27 cellular contexts compared by ENCODE assay signal in the genomic region with DNA sequence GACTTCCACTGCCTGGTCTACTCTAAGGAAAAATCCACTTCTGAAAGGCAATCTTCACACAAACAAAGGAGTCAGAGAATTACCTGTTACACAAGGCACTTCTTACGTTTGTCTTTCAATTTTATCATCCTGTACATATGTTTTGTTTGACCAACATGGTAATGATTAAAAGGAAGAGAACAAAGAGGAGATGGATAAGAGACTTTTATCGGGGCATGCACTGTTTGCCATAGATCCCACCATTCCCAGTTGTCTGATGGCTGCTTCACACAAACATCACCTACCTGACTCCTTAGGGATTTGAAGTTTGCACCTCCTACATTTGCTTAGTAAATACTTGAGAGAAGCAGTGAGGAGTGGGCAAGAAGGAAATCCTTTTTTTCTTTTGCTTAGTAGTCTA.
"Had no signal": no experiment of that assay in that cellular context is flagged by ENCODE, and none has a peak within 500 bp of the region (broad histone marks: within the 10 kb centered on the region; RNA-seq: fewer than 3 reads in every experiment).

No MANE protein-coding gene starts in this region.

- H3K4me3 Mint-ChIP-seq: activated CD8-positive, alpha-beta T cell treated with anti-CD3 and anti-CD28 coated beads for 36 hours; activated naive CD4-positive, alpha-beta T cell treated with anti-CD3 and anti-CD28 coated beads, Interleukin-2, amount 10 ng/mL, durations not matched to agents 7 days and 5 days; activated naive CD8-positive, alpha-beta T cell; activated naive CD8-positive, alpha-beta T cell treated with anti-CD3 and anti-CD28 coated beads, Interleukin-2, amount 50 U/mL, for 24 hours; activated T-cell treated with anti-CD3 and anti-CD28 coated beads, Interleukin-2, amount 50 U/mL, for 24 hours; brain had no signal

- H3K9me3 Mint-ChIP-seq: activated CD8-positive, alpha-beta T cell treated with anti-CD3 and anti-CD28 coated beads for 36 hours; activated naive CD8-positive, alpha-beta T cell treated with anti-CD3 and anti-CD28 coated beads, Interleukin-2, amount 50 U/mL, for 24 hours; activated T-cell treated with anti-CD3 and anti-CD28 coated beads, Interleukin-2, amount 50 U/mL, for 24 hours had no signal

- H3K27ac Mint-ChIP-seq: activated CD8-positive, alpha-beta T cell treated with anti-CD3 and anti-CD28 coated beads for 36 hours; activated naive CD4-positive, alpha-beta T cell treated with anti-CD3 and anti-CD28 coated beads, Interleukin-2, amount 10 ng/mL, durations not matched to agents 7 days and 5 days; activated naive CD8-positive, alpha-beta T cell; activated naive CD8-positive, alpha-beta T cell treated with anti-CD3 and anti-CD28 coated beads, Interleukin-2, amount 50 U/mL, for 24 hours; activated T-cell treated with anti-CD3 and anti-CD28 coated beads, Interleukin-2, amount 50 U/mL, for 24 hours; brain had no signal

- ATAC-seq: activated CD8-positive, alpha-beta T cell treated with anti-CD3 and anti-CD28 coated beads for 36 hours; activated naive CD8-positive, alpha-beta T cell treated with anti-CD3 and anti-CD28 coated beads, Interleukin-2, amount 50 U/mL, for 24 hours had no signal

- H3K36me3 Mint-ChIP-seq: activated naive CD4-positive, alpha-beta T cell treated with anti-CD3 and anti-CD28 coated beads, Interleukin-2, amount 10 ng/mL, durations not matched to agents 7 days and 5 days; brain had no signal

- H3K36me3 ChIP-seq: WERI-Rb-1 had no signal

- DNase-seq: activated CD4-positive, alpha-beta T cell treated with anti-CD3 and anti-CD28 coated beads for 1 hour; activated CD4-positive, alpha-beta T cell treated with anti-CD3 and anti-CD28 coated beads for 48 hours; activated CD4-positive, CD25-positive, alpha-beta regulatory T cell; activated CD8-positive, alpha-beta T cell treated with anti-CD3 and anti-CD28 coated beads for 36 hours; activated effector memory CD4-positive, alpha-beta T cell treated with Interleukin-2 at 50 U/mL for 16 hours; activated naive CD4-positive, alpha-beta T cell treated with anti-CD3 and anti-CD28 coated beads, Interleukin-2, amount 10 ng/mL, durations not matched to agents 7 days and 5 days; activated naive CD8-positive, alpha-beta T cell treated with anti-CD3 and anti-CD28 coated beads, Interleukin-2, amount 50 U/mL, for 24 hours; activated T-cell treated with anti-CD3 and anti-CD28 coated beads, Interleukin-2, amount 50 U/mL, for 24 hours; anterior cingulate cortex; Karpas-422; KBM-7; NCI-H1105; NCI-H1417 treated with DMSO at 0.1 percent for 48 hours; NCI-H187 treated with DMSO at 0.1 percent for 48 hours; NCI-H2081; NCI-H510A; NCI-H526; NCI-H748 treated with DMSO at 0.1 percent for 48 hours; NK-92 treated with Interleukin-12 subunit alpha and Interleukin-12 subunit beta, amount 100 ng/mL, for 24 hours; Right ventricle myocardium superior; SW 1271; T-helper 1 cell; T-helper 2 cell; T-helper 9 cell; WERI-Rb-1 had no signal

- H3K27ac ChIP-seq: WERI-Rb-1 had no signal

- H3K4me1 Mint-ChIP-seq: activated naive CD4-positive, alpha-beta T cell treated with anti-CD3 and anti-CD28 coated beads, Interleukin-2, amount 10 ng/mL, durations not matched to agents 7 days and 5 days; activated naive CD8-positive, alpha-beta T cell treated with anti-CD3 and anti-CD28 coated beads, Interleukin-2, amount 50 U/mL, for 24 hours; brain had no signal
